Comparison of ENCODE assay signal across 21 cellular contexts in genomic region chr15:59833366-59833765, GRCh38.
"Had no signal": no experiment of that assay in that cellular context is flagged by ENCODE, and none has a peak within 500 bp of the region (broad histone marks: within the 10 kb centered on the region; RNA-seq: fewer than 3 reads in every experiment).

No MANE protein-coding gene starts in this region.

- H3K9me3 Mint-ChIP-seq: activated T-cell treated with anti-CD3 and anti-CD28 coated beads, Interleukin-2, amount 50 U/mL, for 4 hours; mesothelial cell of epicardium; natural killer cell treated with Interleukin-12 subunit alpha and Interleukin-12 subunit beta and Interleukin-15 and Interleukin-18, amount 100 ng/mL, for 72 hours; stimulated activated naive B cell treated with anti-CD40 and anti-IgM and Interleukin-4, amounts not matched to agents 10 μg/mL and 1 μg/mL and 100 μg/mL, for 72 hours had no signal

- H3K27ac ChIP-seq: brain microvascular endothelial cell, dorsolateral prefrontal cortex, neutrophil, pancreas, sigmoid colon, thoracic aorta, upper lobe of left lung, VCaP had no signal

- H3K36me3 Mint-ChIP-seq: mesothelial cell of epicardium; natural killer cell treated with Interleukin-12 subunit alpha and Interleukin-12 subunit beta and Interleukin-15 and Interleukin-18, amount 100 ng/mL, for 72 hours; stimulated activated naive B cell treated with anti-CD40 and anti-IgM and Interleukin-4, amounts not matched to agents 10 μg/mL and 1 μg/mL and 100 μg/mL, for 72 hours had no signal

- H3K9me3 ChIP-seq: neutrophil, pancreas, sigmoid colon, thoracic aorta, upper lobe of left lung had no signal

- ATAC-seq: activated T-cell treated with anti-CD3 and anti-CD28 coated beads, Interleukin-2, amount 50 U/mL, for 4 hours; left lobe of liver; natural killer cell treated with Interleukin-12 subunit alpha and Interleukin-12 subunit beta and Interleukin-15 and Interleukin-18, amount 100 ng/mL, for 72 hours; pancreas; stimulated activated naive B cell treated with anti-CD40 and anti-IgM and Interleukin-4, amounts not matched to agents 10 μg/mL and 1 μg/mL and 100 μg/mL, for 72 hours had no signal

- DNase-seq: activated CD4-positive, alpha-beta T cell treated with anti-CD3 and anti-CD28 coated beads, Interleukin-2, amount 50 U/mL, for 1 hour; activated CD4-positive, CD25-positive, alpha-beta regulatory T cell treated with anti-CD3 and anti-CD28 coated beads, Interleukin-2, amount 50 U/mL, for 72 hours; activated CD8-positive, alpha-beta memory T cell treated with anti-CD3 and anti-CD28 coated beads, Interleukin-2, amount 50 U/mL, for 4 hours; activated effector memory CD4-positive, alpha-beta T cell treated with Interleukin-2 at 50 U/mL for 16 hours; activated naive CD4-positive, alpha-beta T cell treated with anti-CD3 and anti-CD28 coated beads, Interleukin-2, amount 50 U/mL, for 16 hours; activated T-cell treated with anti-CD3 and anti-CD28 coated beads, Interleukin-2, amount 50 U/mL, for 4 hours; aorta; brain microvascular endothelial cell; central memory CD4-positive, alpha-beta T cell; dorsolateral prefrontal cortex; kidney; pancreas; sigmoid colon; stimulated activated naive B cell treated with anti-CD40 and anti-IgM and Interleukin-4, amounts not matched to agents 10 μg/mL and 1 μg/mL and 100 μg/mL, for 72 hours; upper lobe of left lung had no signal

- H3K27ac Mint-ChIP-seq: mesothelial cell of epicardium; natural killer cell treated with Interleukin-12 subunit alpha and Interleukin-12 subunit beta and Interleukin-15 and Interleukin-18, amount 100 ng/mL, for 72 hours; stimulated activated naive B cell treated with anti-CD40 and anti-IgM and Interleukin-4, amounts not matched to agents 10 μg/mL and 1 μg/mL and 100 μg/mL, for 72 hours had no signal

- H3K36me3 ChIP-seq: brain microvascular endothelial cell, neutrophil, pancreas, sigmoid colon, thoracic aorta, upper lobe of left lung had no signal

- H3K4me1 Mint-ChIP-seq: stimulated activated naive B cell treated with anti-CD40 and anti-IgM and Interleukin-4, amounts not matched to agents 10 μg/mL and 1 μg/mL and 100 μg/mL, for 72 hours had no signal

- H3K4me3 Mint-ChIP-seq: activated T-cell treated with anti-CD3 and anti-CD28 coated beads, Interleukin-2, amount 50 U/mL, for 4 hours; mesothelial cell of epicardium; natural killer cell treated with Interleukin-12 subunit alpha and Interleukin-12 subunit beta and Interleukin-15 and Interleukin-18, amount 100 ng/mL, for 72 hours; stimulated activated naive B cell treated with anti-CD40 and anti-IgM and Interleukin-4, amounts not matched to agents 10 μg/mL and 1 μg/mL and 100 μg/mL, for 72 hours had no signal
